Comparison of ENCODE assay signal across 33 cellular contexts in genomic region chr7:144255471-144255897, GRCh38. TPM values are rescaled to one million over a fixed set of nuclear protein-coding genes. Genes with fewer than 3 reads are reported as not detected.
DNase-seq lines count a peak whose midpoint lies in the region; ATAC-seq, FAIRE-seq and TF ChIP-seq lines count a peak whose summit lies in the region.
"Had no signal": no experiment of that assay in that cellular context is flagged by ENCODE, and none has a peak within 500 bp of the region (broad histone marks: within the 10 kb centered on the region; RNA-seq: fewer than 3 reads in every experiment).

No MANE protein-coding gene starts in this region.

- no peak overlapping the region for H3K4me3 ChIP-seq in left ventricle myocardium inferior
- H3K4me3 ChIP-seq in fibroblast of pulmonary artery (replicated peaks; ENCODE audit: low read depth, low read length), result no peak overlapping the region
- no peak overlapping the region for H3K4me3 ChIP-seq in sigmoid colon
- H3K4me3 ChIP-seq: gastrocnemius medialis, skin epidermis, tibial artery had no signal

- no peak overlapping the region for H3K27ac Mint-ChIP-seq in activated CD4-positive, alpha-beta memory T cell treated with anti-CD3 and anti-CD28 coated beads, Interleukin-2, amount 10 ng/mL, durations not matched to agents 7 days and 5 days
- H3K27ac Mint-ChIP-seq: activated naive CD8-positive, alpha-beta T cell treated with anti-CD3 and anti-CD28 coated beads for 36 hours; nephron; stimulated activated naive CD8-positive, alpha-beta T cell treated with anti-CD3 and anti-CD28 coated beads, Interleukin-15, amount 100 ng/mL, for 72 hours had no signal

- H3K4me3 Mint-ChIP-seq in activated CD4-positive, alpha-beta memory T cell treated with anti-CD3 and anti-CD28 coated beads, Interleukin-2, amount 10 ng/mL, durations not matched to agents 7 days and 5 days, result no peak overlapping the region
- H3K4me3 Mint-ChIP-seq: activated naive CD8-positive, alpha-beta T cell treated with anti-CD3 and anti-CD28 coated beads for 36 hours; nephron; stimulated activated naive CD8-positive, alpha-beta T cell treated with anti-CD3 and anti-CD28 coated beads, Interleukin-15, amount 100 ng/mL, for 72 hours had no signal

- H3K27me3 Mint-ChIP-seq in activated CD4-positive, alpha-beta memory T cell treated with anti-CD3 and anti-CD28 coated beads, Interleukin-2, amount 10 ng/mL, durations not matched to agents 7 days and 5 days, result no peaks in the 10 kb centered on the region
- H3K27me3 Mint-ChIP-seq: activated naive CD8-positive, alpha-beta T cell treated with anti-CD3 and anti-CD28 coated beads for 36 hours; stimulated activated naive CD8-positive, alpha-beta T cell treated with anti-CD3 and anti-CD28 coated beads, Interleukin-15, amount 100 ng/mL, for 72 hours had no signal

- peak; percentile 62 for DNase-seq in Right ventricle myocardium inferior (ENCODE audit: missing footprints)
- DNase-seq in left ventricle myocardium inferior, result no peak
- DNase-seq in RCC 7860 (ENCODE audit: low spot score), result peak; percentile 1
- peak; percentile 2 for DNase-seq in fibroblast of pulmonary artery (ENCODE audit: low read depth)
- DNase-seq in sigmoid colon, result peak; percentile 37
- no peak for DNase-seq in activated CD4-positive, alpha-beta memory T cell treated with anti-CD3 and anti-CD28 coated beads, Interleukin-2, amount 10 ng/mL, durations not matched to agents 7 days and 5 days
- DNase-seq in GM19239 (ENCODE audit: insufficient read length, low spot score), result no peak
- DNase-seq: activated CD8-positive, alpha-beta memory T cell treated with anti-CD3 and anti-CD28 coated beads for 24 hours; activated effector memory CD4-positive, alpha-beta T cell treated with Interleukin-2 at 50 U/mL for 16 hours; activated naive CD8-positive, alpha-beta T cell treated with anti-CD3 and anti-CD28 coated beads for 36 hours; BE2C; cortex of kidney; DMS53; gastrocnemius medialis; GDM1; Karpas-422; NCI-H1092; NCI-H1694 treated with DMSO at 0.1 percent for 48 hours; NCI-H2171; NCI-H510A treated with DMSO at 0.1 percent for 48 hours; stimulated activated naive CD8-positive, alpha-beta T cell treated with anti-CD3 and anti-CD28 coated beads, Interleukin-15, amount 100 ng/mL, for 72 hours; tibial artery had no signal

- no peaks in the 10 kb centered on the region for H3K27me3 ChIP-seq in left ventricle myocardium inferior (ENCODE audit: low read depth)
- H3K27me3 ChIP-seq in sigmoid colon, result no peaks in the 10 kb centered on the region
- H3K27me3 ChIP-seq: BE2C, gastrocnemius medialis, tibial artery had no signal

- whole genome bisulfite sequencing in sigmoid colon, 2 donors, result 85 to 90% methylated on average over 5 of the region's 5 CpGs

- H3K27ac ChIP-seq in left ventricle myocardium inferior (replicated peaks) (no peak overlapping the region), sigmoid colon (no peak overlapping the region)
- H3K27ac ChIP-seq: gastrocnemius medialis, skin epidermis, tibial artery had no signal

- no peak for TF ChIP-seq POLR2A in sigmoid colon (IDR thresholded peaks at IDR 0.05)

- TF ChIP-seq EP300 in sigmoid colon (IDR thresholded peaks at IDR 0.05), result no peak

- TF ChIP-seq CTCF in left ventricle myocardium inferior (IDR thresholded peaks at IDR 0.05; ENCODE audit: borderline replicate concordance), result no peak
- TF ChIP-seq CTCF in fibroblast of pulmonary artery (IDR thresholded peaks at IDR 0.05; ENCODE audit: low read length, missing control alignments), result no peak
- TF ChIP-seq CTCF in sigmoid colon (IDR thresholded peaks at IDR 0.05), result no peak

- no peaks in the 10 kb centered on the region for H3K36me3 ChIP-seq in left ventricle myocardium inferior
- no peaks in the 10 kb centered on the region for H3K36me3 ChIP-seq in sigmoid colon
- H3K36me3 ChIP-seq: BE2C, gastrocnemius medialis, tibial artery had no signal

- no peak for ATAC-seq in Right ventricle myocardium inferior
- ATAC-seq in activated CD4-positive, CD25-positive, alpha-beta regulatory T cell treated with anti-CD3 and anti-CD28 coated beads, Interleukin-2, amount 50 U/mL, for 24 hours, result no peak
- ATAC-seq: gastrocnemius medialis; Panc1; stimulated activated naive CD8-positive, alpha-beta T cell treated with anti-CD3 and anti-CD28 coated beads, Interleukin-15, amount 100 ng/mL, for 72 hours had no signal

- no peaks in the 10 kb centered on the region for H3K4me1 Mint-ChIP-seq in activated CD4-positive, alpha-beta memory T cell treated with anti-CD3 and anti-CD28 coated beads, Interleukin-2, amount 10 ng/mL, durations not matched to agents 7 days and 5 days
- H3K4me1 Mint-ChIP-seq: activated naive CD8-positive, alpha-beta T cell treated with anti-CD3 and anti-CD28 coated beads for 36 hours; nephron; stimulated activated naive CD8-positive, alpha-beta T cell treated with anti-CD3 and anti-CD28 coated beads, Interleukin-15, amount 100 ng/mL, for 72 hours had no signal

- H3K9me3 Mint-ChIP-seq in activated CD4-positive, alpha-beta memory T cell treated with anti-CD3 and anti-CD28 coated beads, Interleukin-2, amount 10 ng/mL, durations not matched to agents 7 days and 5 days, result no peaks in the 10 kb centered on the region
- H3K9me3 Mint-ChIP-seq: activated naive CD8-positive, alpha-beta T cell treated with anti-CD3 and anti-CD28 coated beads for 36 hours; nephron; stimulated activated naive CD8-positive, alpha-beta T cell treated with anti-CD3 and anti-CD28 coated beads, Interleukin-15, amount 100 ng/mL, for 72 hours had no signal

- H3K36me3 Mint-ChIP-seq in activated CD4-positive, alpha-beta memory T cell treated with anti-CD3 and anti-CD28 coated beads, Interleukin-2, amount 10 ng/mL, durations not matched to agents 7 days and 5 days (ENCODE audit: low read depth), result no peaks in the 10 kb centered on the region
- H3K36me3 Mint-ChIP-seq: activated naive CD8-positive, alpha-beta T cell treated with anti-CD3 and anti-CD28 coated beads for 36 hours had no signal

- intact Hi-C loops in Right ventricle myocardium inferior (cut with DNase I), result no loop called here
- intact Hi-C loops in left ventricle myocardium inferior (cut with micrococcal nuclease), result no loop called here
- intact Hi-C loops in sigmoid colon (cut with DNase I), result no loop called here

- CTCF ChIA-PET in activated CD4-positive, alpha-beta memory T cell treated with anti-CD3 and anti-CD28 coated beads, Interleukin-2, amount 10 ng/mL, durations not matched to agents 7 days and 5 days (lab: Charles Lee), result interaction anchor here (0.8 kb wide), 1 partner anchor 181 kb away, joined by 5 read pairs; no protein-coding TSS in a partner anchor

- no peaks in the 10 kb centered on the region for H3K9me3 ChIP-seq in left ventricle myocardium inferior (replicated peaks)
- H3K9me3 ChIP-seq in sigmoid colon, result no peaks in the 10 kb centered on the region
- H3K9me3 ChIP-seq: BE2C, gastrocnemius medialis, tibial artery had no signal

- POLR2A ChIA-PET in activated CD4-positive, alpha-beta memory T cell treated with anti-CD3 and anti-CD28 coated beads, Interleukin-2, amount 10 ng/mL, durations not matched to agents 7 days and 5 days (lab: Charles Lee), result no interaction called here

- FAIRE-seq in RCC 7860 (lab: Jason Lieb, UNC), result no peak
- no peak for FAIRE-seq in GM19239 (lab: Jason Lieb, UNC)
- FAIRE-seq: A204.1 had no signal

- H3K4me1 ChIP-seq in left ventricle myocardium inferior, result no peaks in the 10 kb centered on the region
- no peaks in the 10 kb centered on the region for H3K4me1 ChIP-seq in sigmoid colon
- H3K4me1 ChIP-seq: BE2C, gastrocnemius medialis, tibial artery had no signal

RNA-seq across cellular contexts. Expression of gene OR2A7, which starts 9.1 kb away (rescaled TPM):
- total RNA-seq in Right ventricle myocardium inferior, result 0.22 TPM
- 0.16 TPM for total RNA-seq in left ventricle myocardium inferior
- total RNA-seq in sigmoid colon, result 1 to 10 TPM in 2 of 4 donors, under 1 TPM in 2; 0.33 to 2.9 (median 1.1) TPM
- polyA plus RNA-seq in sigmoid colon, result 1 to 10 TPM in 2 of 3 donors, under 1 TPM in 1; 0.60 to 8.6 (median 3.5) TPM
- total RNA-seq in activated CD4-positive, alpha-beta memory T cell treated with anti-CD3 and anti-CD28 coated beads, Interleukin-2, amount 10 ng/mL, durations not matched to agents 7 days and 5 days, result 1 to 10 TPM; 3.0 to 3.2 TPM
- total RNA-seq: cardiac septum had no signal

RNA-seq across cellular contexts. Expression of gene CTAGE8, which starts 13.6 kb away (rescaled TPM):
- total RNA-seq in Right ventricle myocardium inferior, result 0.22 TPM
- 0.08 TPM for total RNA-seq in left ventricle myocardium inferior
- 1 to 10 TPM in 1 of 4 donors, under 1 TPM in 1, not detected in 2; 0.49 to 1.7 TPM for total RNA-seq in sigmoid colon
- 1 to 10 TPM in 2 of 3 donors, not detected in 1; 1.2 to 5.0 TPM for polyA plus RNA-seq in sigmoid colon
- total RNA-seq in activated CD4-positive, alpha-beta memory T cell treated with anti-CD3 and anti-CD28 coated beads, Interleukin-2, amount 10 ng/mL, durations not matched to agents 7 days and 5 days, result 1 to 10 TPM in 1 of 2 experiments, not detected in 1; 1.4 TPM
- total RNA-seq: cardiac septum, osteocyte had no signal
- polyA plus RNA-seq: aorta had no signal

RNA-seq across cellular contexts. Expression of gene OR2A42, which starts 16.1 kb away (rescaled TPM):
- total RNA-seq in Right ventricle myocardium inferior, result not detected
- not detected for total RNA-seq in left ventricle myocardium inferior
- total RNA-seq in sigmoid colon, result under 1 TPM in 2 of 4 donors, not detected in 2; 0.16 to 0.28 TPM
- polyA plus RNA-seq in sigmoid colon, result under 1 TPM in 1 of 3 donors, not detected in 2; 0.06 TPM
- total RNA-seq in activated CD4-positive, alpha-beta memory T cell treated with anti-CD3 and anti-CD28 coated beads, Interleukin-2, amount 10 ng/mL, durations not matched to agents 7 days and 5 days, result not detected
- total RNA-seq: activated naive CD8-positive, alpha-beta T cell treated with anti-CD3 and anti-CD28 coated beads for 36 hours; cardiac septum; liver had no signal
- polyA plus RNA-seq: liver had no signal

RNA-seq across cellular contexts. Expression of gene OR2A1, which starts 56.7 kb away (rescaled TPM):
- not detected for total RNA-seq in Right ventricle myocardium inferior
- not detected for total RNA-seq in left ventricle myocardium inferior
- under 1 TPM in 3 of 4 donors, not detected in 1; 0.14 to 0.36 (median 0.16) TPM for total RNA-seq in sigmoid colon
- under 1 TPM in 1 of 3 donors, not detected in 2; 0.06 TPM for polyA plus RNA-seq in sigmoid colon
- total RNA-seq in activated CD4-positive, alpha-beta memory T cell treated with anti-CD3 and anti-CD28 coated beads, Interleukin-2, amount 10 ng/mL, durations not matched to agents 7 days and 5 days, result under 1 TPM in 1 of 2 experiments, not detected in 1; 0.05 TPM
- total RNA-seq: activated naive CD8-positive, alpha-beta T cell treated with anti-CD3 and anti-CD28 coated beads for 36 hours; mononuclear cell; osteocyte; T-helper 1 cell treated with Interleukin-12 subunit alpha and Interleukin-12 subunit beta and Interleukin-4 antibody, amounts not matched to agents 30 ng/mL and 1 ng/mL, for 36 hours had no signal

RNA-seq across cellular contexts. Expression of gene ARHGEF35, which starts 59.9 kb away (rescaled TPM):
- total RNA-seq in Right ventricle myocardium inferior, result 0.87 TPM
- total RNA-seq in left ventricle myocardium inferior, result 0.38 TPM
- total RNA-seq in sigmoid colon, result 1 to 10 TPM in 3 of 4 donors, under 1 TPM in 1; 0.54 to 2.9 (median 2.2) TPM
- 10 to 100 TPM; 34.7 to 60.6 (median 36.0) TPM for polyA plus RNA-seq in sigmoid colon
- total RNA-seq in activated CD4-positive, alpha-beta memory T cell treated with anti-CD3 and anti-CD28 coated beads, Interleukin-2, amount 10 ng/mL, durations not matched to agents 7 days and 5 days, result 1 to 10 TPM; 6.0 to 6.2 TPM

Comparison
In these comparisons a context has a peak if more than half of its experiments do, and no peak if none do; other contexts are left out.
1. DNase-seq: peak in Right ventricle myocardium inferior (single experiment), RCC 7860 (single experiment), fibroblast of pulmonary artery (single experiment) and sigmoid colon (single experiment); none in left ventricle myocardium inferior (single experiment), activated CD4-positive, alpha-beta memory T cell treated with anti-CD3 and anti-CD28 coated beads, Interleukin-2, amount 10 ng/mL, durations not matched to agents 7 days and 5 days (single experiment) and GM19239 (single experiment).